ENCODE assay signal across 11 cellular contexts in genomic region chr10:132482090-132482489, GRCh38. TPM values are rescaled to one million over a fixed set of nuclear protein-coding genes. Genes with fewer than 3 reads are reported as not detected.
A peak's percentile ranks its signal among the peaks of the same experiment; 100 is the strongest.
DNase-seq lines count a peak whose midpoint lies in the region; ATAC-seq and TF ChIP-seq lines count a peak whose summit lies in the region.
"Had no signal": no experiment of that assay in that cellular context is flagged by ENCODE, and none has a peak within 500 bp of the region (broad histone marks: within the 10 kb centered on the region; RNA-seq: fewer than 3 reads in every experiment).

No MANE protein-coding gene starts in this region.

- H3K4me1 Mint-ChIP-seq in neural crest cell: peaks cover 18% of the 10 kb centered on the region
- H3K4me1 Mint-ChIP-seq: CD4-positive, alpha-beta memory T cell; immature natural killer cell had no signal

- no peak overlapping the region for H3K4me3 Mint-ChIP-seq in neural crest cell
- H3K4me3 Mint-ChIP-seq: activated naive CD8-positive, alpha-beta T cell; CD4-positive, alpha-beta memory T cell; immature natural killer cell had no signal

- POLR2A ChIA-PET in AG04449 (lab: Yijun Ruan, JAX): interaction anchor here (0.6 kb wide), 1 partner anchor 72 kb away, joined by 4 read pairs; no protein-coding TSS in a partner anchor

- no peak overlapping the region for H3K4me3 ChIP-seq in AG04449 (ENCODE audit: low read depth, low read length)
- no peak overlapping the region for H3K4me3 ChIP-seq in NB4 (ENCODE audit: low read depth, low read length)

- no peaks in the 10 kb centered on the region for H3K27me3 Mint-ChIP-seq in neural crest cell (ENCODE audit: low read depth)

- TF ChIP-seq POLR2A in NB4 (IDR thresholded peaks at IDR 0.05; ENCODE audit: extremely low read depth, insufficient read length): no peak

- no peak for TF ChIP-seq CTCF in AG04449 (IDR thresholded peaks at IDR 0.05; ENCODE audit: insufficient read depth, low read length, missing control alignments)
- no peak for TF ChIP-seq CTCF in NB4 (IDR thresholded peaks at IDR 0.05; ENCODE audit: low read depth, low read length)
- no peak for TF ChIP-seq CTCF in neural crest cell (conservative IDR thresholded peaks at IDR 0.05)

- H3K27ac Mint-ChIP-seq in neural crest cell (ENCODE audit: unreplicated experiment): peak overlapping the region; percentile 86
- H3K27ac Mint-ChIP-seq: activated naive CD8-positive, alpha-beta T cell had no signal

- DNase-seq in AG04449 (ENCODE audit: low read depth, low spot score) (peak; percentile 65), NB4 (ENCODE audit: low read depth) (peak; percentile 69), neural crest cell (ENCODE audit: low read depth, low spot score) (no peak), NCI-H2107 treated with DMSO at 0.1 percent for 48 hours (lab: John Stamatoyannopoulos, UW; ENCODE audit: unreplicated experiment) (no peak), NCI-H526 treated with DMSO at 0.1 percent for 48 hours (lab: John Stamatoyannopoulos, UW) (no peak)
- DNase-seq: CD4-positive, alpha-beta memory T cell; immature natural killer cell had no signal

- CTCF ChIA-PET in AG04449 (lab: Yijun Ruan, JAX): interaction anchor here (0.9 kb wide), 1 partner anchor 154 kb away, joined by 3 read pairs; no protein-coding TSS in a partner anchor

- peak; percentile 37 for ATAC-seq in esophagus mucosa
- no peak for ATAC-seq in GM21423 (IDR thresholded peaks at IDR 0.05; ENCODE audit: unreplicated experiment)
- ATAC-seq in GM21367 (IDR thresholded peaks at IDR 0.05; ENCODE audit: unreplicated experiment): no peak

- H3K36me3 Mint-ChIP-seq in neural crest cell (ENCODE audit: low read depth): no peaks in the 10 kb centered on the region
- H3K36me3 Mint-ChIP-seq: activated naive CD8-positive, alpha-beta T cell; CD4-positive, alpha-beta memory T cell; immature natural killer cell had no signal

- no peaks in the 10 kb centered on the region for H3K9me3 Mint-ChIP-seq in neural crest cell
- H3K9me3 Mint-ChIP-seq: immature natural killer cell had no signal

RNA-seq across cellular contexts. Expression of gene INPP5A, which starts 55.5 kb away (rescaled TPM):
- total RNA-seq in esophagus mucosa (14.3 TPM), neural crest cell (34.8 and 35.4 TPM in 2 replicates)

Comparison
In these comparisons a context has a peak if more than half of its experiments do, and no peak if none do; other contexts are left out.
1. DNase-seq: peak in AG04449 (single experiment) and NB4 (single experiment); none in neural crest cell (single experiment), NCI-H2107 treated with DMSO at 0.1 percent for 48 hours (single experiment) and NCI-H526 treated with DMSO at 0.1 percent for 48 hours (single experiment).